Comparison of ENCODE assay signal across 25 cellular contexts in genomic region chr14:70812124-70812818, GRCh38. TPM values are rescaled to one million over a fixed set of nuclear protein-coding genes. Genes with fewer than 3 reads are reported as not detected.
DNase-seq lines count a peak whose midpoint lies in the region; ATAC-seq and TF ChIP-seq lines count a peak whose summit lies in the region.
"Had no signal": no experiment of that assay in that cellular context is flagged by ENCODE, and none has a peak within 500 bp of the region (broad histone marks: within the 10 kb centered on the region; RNA-seq: fewer than 3 reads in every experiment).

No MANE protein-coding gene starts in this region.

- H3K4me1 ChIP-seq in H9 (ENCODE audit: insufficient read depth, low read length): peaks cover 6% of the 10 kb centered on the region; the same call in 1 of the 2 replicates

- no peak overlapping the region for H3K56ac ChIP-seq in H9 (ENCODE audit: insufficient read length, low read depth, low read length)

- H3K4me3 Mint-ChIP-seq in Calu3 (ENCODE audit: low read depth, unreplicated experiment) (no peak overlapping the region), H9 (no peak overlapping the region)
- H3K4me3 Mint-ChIP-seq: activated CD8-positive, alpha-beta T cell treated with anti-CD3 and anti-CD28 coated beads for 36 hours; CD4-positive, alpha-beta T cell; stimulated activated naive CD8-positive, alpha-beta T cell treated with anti-CD3 and anti-CD28 coated beads, Interleukin-15, amount 100 ng/mL, for 72 hours had no signal

- no peaks in the 10 kb centered on the region for H3K9me3 Mint-ChIP-seq in Calu3 (ENCODE audit: low read depth, unreplicated experiment)
- no peaks in the 10 kb centered on the region for H3K9me3 Mint-ChIP-seq in H9
- H3K9me3 Mint-ChIP-seq: activated CD8-positive, alpha-beta T cell treated with anti-CD3 and anti-CD28 coated beads for 36 hours; CD4-positive, alpha-beta T cell; stimulated activated naive CD8-positive, alpha-beta T cell treated with anti-CD3 and anti-CD28 coated beads, Interleukin-15, amount 100 ng/mL, for 72 hours had no signal

- H3K23ac ChIP-seq in H9 (ENCODE audit: insufficient read length, low read depth, low read length): no peak overlapping the region

- no peak overlapping the region for H2BK12ac ChIP-seq in H9 (ENCODE audit: insufficient read length, low read depth, low read length)

- H4K20me1 ChIP-seq in H9 (ENCODE audit: control insufficient read depth, insufficient read depth, insufficient read length): no peaks in the 10 kb centered on the region
- no peaks in the 10 kb centered on the region for H4K20me1 ChIP-seq in SU-DHL-6 (ENCODE audit: low read depth, low read length)

- H3K79me2 ChIP-seq in H9 (ENCODE audit: insufficient read depth, low read length): peaks cover 6% of the 10 kb centered on the region; the same call in 1 of the 2 replicates
- H3K79me2 ChIP-seq in SU-DHL-6 (ENCODE audit: insufficient read depth, low read length): peaks cover 11% of the 10 kb centered on the region

- no peak overlapping the region for H4K5ac ChIP-seq in H9 (ENCODE audit: insufficient read length, low read depth, low read length)

- no peak overlapping the region for H2AFZ ChIP-seq in H9 (ENCODE audit: low read length)
- H2AFZ ChIP-seq in SU-DHL-6 (ENCODE audit: low read depth, low read length, severe bottlenecking): no peak overlapping the region

- H2BK120ac ChIP-seq in H9 (ENCODE audit: low read depth, low read length, poor library complexity, severe bottlenecking): no peak overlapping the region

- DNase-seq in Calu3 (peak; percentile 31), H9 (no peak), kidney epithelial cell (ENCODE audit: low read depth) (no peak), cerebellum (ENCODE audit: low spot score) (no peak), GM20000 (ENCODE audit: low spot score) (no peak), iPS-NIHi11 (ENCODE audit: low spot score) (no peak)
- DNase-seq: activated CD8-positive, alpha-beta T cell treated with anti-CD3 and anti-CD28 coated beads for 36 hours; activated naive CD4-positive, alpha-beta T cell treated with anti-CD3 and anti-CD28 coated beads, Interleukin-2, amount 50 U/mL, for 16 hours; activated T-cell treated with anti-CD3 and anti-CD28 coated beads, Interleukin-2, amount 50 U/mL, for 1 hour; anterior cingulate cortex; caudate nucleus; CD4-positive, alpha-beta T cell; DMS153; gastrocnemius medialis; left ventricle myocardium superior; NCI-H1105 treated with DMSO at 0.1 percent for 48 hours; nucleus accumbens; stimulated activated CD4-positive, alpha-beta T cell treated with anti-CD3 and anti-CD28 coated beads, Interleukin-4, amount 100 ng/mL, for 24 hours; stimulated activated naive CD8-positive, alpha-beta T cell treated with anti-CD3 and anti-CD28 coated beads, Interleukin-15, amount 100 ng/mL, for 72 hours; T-helper 9 cell had no signal

- no CpG with 5 or more reads among the region's 2 CpGs for WGBS in H9 (ENCODE audit: extremely low coverage, insufficient read length, low lambda C conversion rate)

- H3K36me3 Mint-ChIP-seq in Calu3 (ENCODE audit: insufficient read depth, unreplicated experiment) (peaks cover 14% of the 10 kb centered on the region), H9 (ENCODE audit: insufficient read depth in 1 of 3, low read depth in 3 of 3) (peaks cover 0 to 5% (median 4%) of the 10 kb centered on the region in 3 experiments; a peak in 4 of 7 replicates)

- no peak overlapping the region for H3K27ac Mint-ChIP-seq in Calu3 (ENCODE audit: unreplicated experiment)
- no peak overlapping the region for H3K27ac Mint-ChIP-seq in H9
- H3K27ac Mint-ChIP-seq: activated CD8-positive, alpha-beta T cell treated with anti-CD3 and anti-CD28 coated beads for 36 hours; CD4-positive, alpha-beta T cell; stimulated activated naive CD8-positive, alpha-beta T cell treated with anti-CD3 and anti-CD28 coated beads, Interleukin-15, amount 100 ng/mL, for 72 hours had no signal

- no TSS peak for BruUV-seq in Calu3 (replicated peaks; lab: Mats Ljungman, UMichigan)

- ATAC-seq in HG03354 (IDR thresholded peaks at IDR 0.05; ENCODE audit: poor library complexity, severe bottlenecking, unreplicated experiment): no peak
- ATAC-seq: activated CD4-positive, CD25-positive, alpha-beta regulatory T cell treated with anti-CD3 and anti-CD28 coated beads, Interleukin-2, amount 50 U/mL, for 24 hours; activated CD8-positive, alpha-beta T cell treated with anti-CD3 and anti-CD28 coated beads for 36 hours; esophagus mucosa; gastrocnemius medialis; left ventricle myocardium superior; stimulated activated naive CD8-positive, alpha-beta T cell treated with anti-CD3 and anti-CD28 coated beads, Interleukin-15, amount 100 ng/mL, for 72 hours had no signal

- H4K8ac ChIP-seq in H9 (replicated peaks; ENCODE audit: insufficient read length, low read depth, low read length): no peak overlapping the region

- H3K9me3 ChIP-seq in H9 (ENCODE audit: control insufficient read depth, low read depth, low read length) (no peaks in the 10 kb centered on the region), SU-DHL-6 (ENCODE audit: insufficient read depth, low read length) (no peaks in the 10 kb centered on the region)
- H3K9me3 ChIP-seq: gastrocnemius medialis, tibial nerve had no signal

- H4K91ac ChIP-seq in H9 (ENCODE audit: insufficient read length, low read depth, low read length): no peak overlapping the region

- no peak overlapping the region for H2BK20ac ChIP-seq in H9 (ENCODE audit: low read depth, low read length, poor library complexity, severe bottlenecking)

- H3K36me3 ChIP-seq in SU-DHL-6 (ENCODE audit: low read length): 0 out of 2 replicates have a peak, but pooled peaks cover 5% of the 10 kb centered on the region
- no peaks in the 10 kb centered on the region for H3K36me3 ChIP-seq in kidney epithelial cell (ENCODE audit: control insufficient read depth, insufficient read depth, low read length)
- H3K36me3 ChIP-seq: gastrocnemius medialis, tibial nerve had no signal

- peaks cover 17% of the 10 kb centered on the region; the same call in 1 of the 2 replicates for H3F3A ChIP-seq in SU-DHL-6 (ENCODE audit: insufficient read depth)

- H3K27ac ChIP-seq in H9 (ENCODE audit: insufficient read length, low read depth, low read length) (no peak overlapping the region), SU-DHL-6 (ENCODE audit: low read depth, low read length) (no peak overlapping the region)
- H3K27ac ChIP-seq: gastrocnemius medialis, tibial nerve had no signal

- no peaks in the 10 kb centered on the region for H3K9me2 ChIP-seq in SU-DHL-6 (replicated peaks; ENCODE audit: insufficient read depth, low read length)

- H3K79me1 ChIP-seq in H9 (ENCODE audit: insufficient read depth, low read depth, low read length, poor library complexity, severe bottlenecking): no peaks in the 10 kb centered on the region

- H3K27me3 ChIP-seq in H9 (ENCODE audit: insufficient read depth, low read length) (no peaks in the 10 kb centered on the region), SU-DHL-6 (ENCODE audit: low read length) (no peaks in the 10 kb centered on the region), kidney epithelial cell (ENCODE audit: control insufficient read depth, insufficient read depth, low read length) (no peaks in the 10 kb centered on the region)
- H3K27me3 ChIP-seq: gastrocnemius medialis had no signal

- peaks cover 5% of the 10 kb centered on the region for H3K4me1 Mint-ChIP-seq in Calu3 (ENCODE audit: low read depth, unreplicated experiment)
- H3K4me1 Mint-ChIP-seq in H9: peaks cover 16 to 23% of the 10 kb centered on the region in 2 experiments

- CTCF ChIA-PET in Calu3 (lab: Charles Lee): no interaction called here

- H3K27me3 Mint-ChIP-seq in Calu3 (ENCODE audit: unreplicated experiment) (no peaks in the 10 kb centered on the region), H9 (ENCODE audit: low read depth) (no peaks in the 10 kb centered on the region)
- H3K27me3 Mint-ChIP-seq: activated CD8-positive, alpha-beta T cell treated with anti-CD3 and anti-CD28 coated beads for 36 hours; CD4-positive, alpha-beta T cell; stimulated activated naive CD8-positive, alpha-beta T cell treated with anti-CD3 and anti-CD28 coated beads, Interleukin-15, amount 100 ng/mL, for 72 hours had no signal

- no peak overlapping the region for H3T11ph ChIP-seq in H9 (ENCODE audit: low read length)

- H2BK15ac ChIP-seq in H9 (ENCODE audit: low read depth, low read length): no peak overlapping the region

- H3K4me3 ChIP-seq in SU-DHL-6 (ENCODE audit: insufficient read depth, low read length, poor library complexity, severe bottlenecking) (no peak overlapping the region), kidney epithelial cell (ENCODE audit: low read depth, low read length) (peak overlapping the region; percentile 14)
- H3K4me3 ChIP-seq: gastrocnemius medialis, tibial nerve had no signal

- no peak overlapping the region for H2AK5ac ChIP-seq in H9 (ENCODE audit: insufficient read length, low read length)

- H2BK5ac ChIP-seq in H9 (ENCODE audit: insufficient read length, low read length): no peak overlapping the region

- no peak overlapping the region for H3K9ac ChIP-seq in H9 (ENCODE audit: extremely low read depth, insufficient read length, low read length)
- H3K9ac ChIP-seq in SU-DHL-6 (ENCODE audit: low read length): no peak overlapping the region

- H3K14ac ChIP-seq in H9 (ENCODE audit: insufficient read depth, low read length): no peak overlapping the region

- intact Hi-C loops in Calu3 (cut with micrococcal nuclease; ENCODE audit: unreplicated experiment): loop anchor here (1.0 kb wide), 1 partner anchor 57 kb away; no protein-coding TSS in a partner anchor

- H3K18ac ChIP-seq in H9 (ENCODE audit: insufficient read length, low read depth, low read length): no peak overlapping the region

- H3K4ac ChIP-seq in H9 (ENCODE audit: low read depth, low read length): no peak overlapping the region

- H3K23me2 ChIP-seq in H9 (ENCODE audit: insufficient read length, low read depth, low read length, poor library complexity, severe bottlenecking): peaks cover 13% of the 10 kb centered on the region

- H3K4me2 ChIP-seq in H9 (ENCODE audit: insufficient read depth, insufficient read length, low read length) (peak overlapping the region; percentile 61), SU-DHL-6 (ENCODE audit: low read depth, low read length, poor library complexity, severe bottlenecking) (peak overlapping the region; percentile 90)

- no peak for TF ChIP-seq CTCF in Calu3 (IDR thresholded peaks at IDR 0.05; ENCODE audit: unreplicated experiment)
- TF ChIP-seq CTCF in H9 (conservative IDR thresholded peaks at IDR 0.05): no peak
- TF ChIP-seq CTCF in SU-DHL-6 (IDR thresholded peaks at IDR 0.05; ENCODE audit: insufficient read depth, low read length, poor library complexity, severe bottlenecking): no peak
- TF ChIP-seq CTCF in kidney epithelial cell (IDR thresholded peaks at IDR 0.05; ENCODE audit: insufficient read depth, low read length, poor library complexity, severe bottlenecking): no peak
- TF ChIP-seq CTCF in GM20000 (IDR thresholded peaks at IDR 0.05; ENCODE audit: extremely low read depth, missing control alignments): no peak

RNA-seq across cellular contexts. Expression of gene MAP3K9, which starts 3.0 kb away (rescaled TPM):
- total RNA-seq in Calu3 (2022) (23.3 and 24.3 TPM in 2 replicates), H9 (2021) (18.3 and 20.0 TPM in 2 replicates), kidney epithelial cell (10.4 and 12.0 TPM in 2 replicates), cerebellum (27.7 TPM)
